In genomic region chr9:91734371-91734981, GRCh38 we compare ENCODE assay signal across 8 cellular contexts.
A peak's percentile ranks its signal among the peaks of the same experiment; 100 is the strongest.
DNase-seq lines count a peak whose midpoint lies in the region; ATAC-seq and TF ChIP-seq lines count a peak whose summit lies in the region.

No MANE protein-coding gene starts in this region.

- peaks cover 3% of the 10 kb centered on the region for H3K4me1 Mint-ChIP-seq in activated CD4-positive, alpha-beta memory T cell treated with anti-CD3 and anti-CD28 coated beads for 36 hours (ENCODE audit: low read depth)
- H3K4me1 Mint-ChIP-seq in memory B cell, result peaks cover 2% of the 10 kb centered on the region

- CTCF ChIA-PET in GM10248 (lab: Yijun Ruan, JAX), result interaction anchor here (0.9 to 4.7 kb wide), 15 partner anchors 9 to 825 kb away, joined by 3 to 32 read pairs (median 3); no protein-coding TSS in a partner anchor
- CTCF ChIA-PET in activated CD4-positive, alpha-beta memory T cell treated with anti-CD3 and anti-CD28 coated beads for 36 hours (lab: Charles Lee), result interaction anchor here (0.6 to 3.2 kb wide), 15 partner anchors 7 to 825 kb away, joined by 3 to 18 read pairs (median 4); no protein-coding TSS in a partner anchor

- intact Hi-C loops in activated CD4-positive, alpha-beta memory T cell treated with anti-CD3 and anti-CD28 coated beads for 36 hours (cut with micrococcal nuclease), result no loop called here
- intact Hi-C loops in dorsolateral prefrontal cortex (cut with DNase I), result loop anchor here in 1 of 2 donors (5.0 kb wide), 1 partner anchor 822 kb away; no protein-coding TSS in a partner anchor

- H3K36me3 ChIP-seq in Loucy (ENCODE audit: insufficient read depth, low read length), result no peaks in the 10 kb centered on the region

- H3K9me3 Mint-ChIP-seq in activated CD4-positive, alpha-beta memory T cell treated with anti-CD3 and anti-CD28 coated beads for 36 hours, result no peaks in the 10 kb centered on the region
- no peaks in the 10 kb centered on the region for H3K9me3 Mint-ChIP-seq in memory B cell

- no peak overlapping the region for H3K4me3 Mint-ChIP-seq in activated CD4-positive, alpha-beta memory T cell treated with anti-CD3 and anti-CD28 coated beads for 36 hours
- no peak overlapping the region for H3K4me3 Mint-ChIP-seq in memory B cell

- no peak overlapping the region for H3K9ac ChIP-seq in Loucy (ENCODE audit: low read depth, low read length, poor library complexity, severe bottlenecking)

- H3K79me2 ChIP-seq in Loucy (ENCODE audit: insufficient read depth, low read length), result no peaks in the 10 kb centered on the region

- TF ChIP-seq CTCF in GM10248 (IDR thresholded peaks at IDR 0.05; ENCODE audit: control extremely low read depth, extremely low read depth, low read depth, missing control alignments) (peak; percentile 95), Loucy (conservative IDR thresholded peaks at IDR 0.05; ENCODE audit: low read length) (peak; percentile 100), dorsolateral prefrontal cortex (IDR thresholded peaks at IDR 0.05 in 54 of 56, conservative IDR thresholded peaks at IDR 0.05 in 2 of 56; ENCODE audit: low read depth in 1 of 56, partially characterized antibody in 56 of 56) (peak; percentile 65 to 98 (median 89))

- no peaks in the 10 kb centered on the region for H3K9me3 ChIP-seq in Loucy (ENCODE audit: insufficient read depth, low read depth, low read length)

- POLR2A ChIA-PET in GM10248 (lab: Yijun Ruan, JAX), result no interaction called here
- POLR2A ChIA-PET in activated CD4-positive, alpha-beta memory T cell treated with anti-CD3 and anti-CD28 coated beads for 36 hours (lab: Charles Lee), result no interaction called here

- H3K36me3 Mint-ChIP-seq in activated CD4-positive, alpha-beta memory T cell treated with anti-CD3 and anti-CD28 coated beads for 36 hours, result no peaks in the 10 kb centered on the region
- H3K36me3 Mint-ChIP-seq in memory B cell, result no peaks in the 10 kb centered on the region

- peak overlapping the region; percentile 18; the same call in 1 of the 2 replicates for H2AFZ ChIP-seq in Loucy (ENCODE audit: low read length)

- no peaks in the 10 kb centered on the region for H3K4me1 ChIP-seq in Loucy (ENCODE audit: insufficient read depth, low read length, poor library complexity, severe bottlenecking)

- peaks cover 10% of the 10 kb centered on the region for H3K27me3 Mint-ChIP-seq in activated CD4-positive, alpha-beta memory T cell treated with anti-CD3 and anti-CD28 coated beads for 36 hours
- peaks cover 10% of the 10 kb centered on the region for H3K27me3 Mint-ChIP-seq in memory B cell

- no peak overlapping the region for H3K27ac ChIP-seq in dorsolateral prefrontal cortex

- H3K9me2 ChIP-seq in Loucy (replicated peaks; ENCODE audit: low read depth, low read length), result no peaks in the 10 kb centered on the region

- ATAC-seq in memory B cell (ENCODE audit: low read depth) (no peak), HG02981 (IDR thresholded peaks at IDR 0.05; ENCODE audit: unreplicated experiment) (no peak)

- peak; percentile 81 for DNase-seq in GM10248 (ENCODE audit: extremely low spot score)
- DNase-seq in activated CD4-positive, alpha-beta memory T cell treated with anti-CD3 and anti-CD28 coated beads for 36 hours, result peak; percentile 68
- peak in 9 of 10 donors; percentile 41 to 81 (median 67) for DNase-seq in dorsolateral prefrontal cortex
- DNase-seq in memory B cell (ENCODE audit: low spot score in 2 of 2), result peak; percentile 57 to 73
- peak; percentile 53 for DNase-seq in stimulated activated CD8-positive, alpha-beta memory T cell treated with anti-CD3 and anti-CD28 coated beads, Interleukin-4, amount 100 ng/mL, for 24 hours (ENCODE audit: low read depth)
- DNase-seq in NCI-H2107 (lab: John Stamatoyannopoulos, UW), result no peak

- H3F3A ChIP-seq in Loucy (ENCODE audit: low read depth), result no peaks in the 10 kb centered on the region

- H3K27me3 ChIP-seq in Loucy (ENCODE audit: insufficient read depth, low read length, poor library complexity, severe bottlenecking), result no peaks in the 10 kb centered on the region
- H3K27me3 ChIP-seq in dorsolateral prefrontal cortex, result peaks cover 0 to 4% (median 0%) of the 10 kb centered on the region in 45 donors

- no peaks in the 10 kb centered on the region for H4K20me1 ChIP-seq in Loucy (ENCODE audit: insufficient read depth, low read length, poor library complexity, severe bottlenecking)

- no peak overlapping the region for H3K27ac Mint-ChIP-seq in activated CD4-positive, alpha-beta memory T cell treated with anti-CD3 and anti-CD28 coated beads for 36 hours
- H3K27ac Mint-ChIP-seq in memory B cell, result no peak overlapping the region

- H3K4me2 ChIP-seq in Loucy (ENCODE audit: low read depth, low read length, poor library complexity, severe bottlenecking), result no peak overlapping the region

- H3K4me3 ChIP-seq in Loucy (ENCODE audit: low read length, poor library complexity, severe bottlenecking), result no peak overlapping the region
- no peak overlapping the region for H3K4me3 ChIP-seq in dorsolateral prefrontal cortex
